Comparison of ENCODE assay signal across 20 cellular contexts in the genomic region with DNA sequence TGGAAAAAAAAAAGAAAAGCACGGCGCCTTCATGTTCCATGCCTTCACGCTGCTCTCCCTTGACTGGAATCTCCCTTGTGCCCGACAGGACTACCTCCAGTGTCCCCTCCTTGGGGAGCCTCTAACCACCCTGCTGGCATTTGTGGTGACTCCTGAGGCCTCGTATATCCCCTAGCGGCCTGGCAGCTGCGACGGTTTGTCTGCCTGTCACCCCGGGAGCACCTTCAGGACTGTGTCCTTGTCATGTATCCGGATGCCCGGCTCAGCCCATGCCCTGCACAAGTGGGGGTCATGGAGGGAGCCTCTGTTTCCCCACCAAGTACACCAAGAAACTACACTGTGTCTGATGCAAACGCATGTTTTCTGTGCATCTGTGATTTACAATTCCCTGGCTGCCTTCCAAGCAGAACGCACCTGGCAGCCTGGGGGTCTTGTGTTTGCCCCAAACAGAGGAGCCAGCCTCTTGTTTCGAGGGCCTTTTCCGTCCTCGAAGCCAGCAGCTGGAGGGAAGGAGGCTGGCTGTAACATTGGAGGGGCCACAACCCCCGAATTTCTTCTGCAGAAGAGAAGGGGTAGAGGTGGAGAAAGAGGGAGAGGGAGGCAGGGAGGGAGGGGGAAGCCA. TPM values are rescaled to one million over a fixed set of nuclear protein-coding genes. Genes with fewer than 3 reads are reported as not detected.
DNase-seq lines count a peak whose midpoint lies in the region; FAIRE-seq and TF ChIP-seq lines count a peak whose summit lies in the region.
"Had no signal": no experiment of that assay in that cellular context is flagged by ENCODE, and none has a peak within 500 bp of the region (broad histone marks: within the 10 kb centered on the region; RNA-seq: fewer than 3 reads in every experiment).

No MANE protein-coding gene starts in this region.

- H3K4me1 Mint-ChIP-seq in neural crest cell (peaks cover 23% of the 10 kb centered on the region), type B pancreatic cell (ENCODE audit: unreplicated experiment) (peaks cover 41% of the 10 kb centered on the region)

- H3K9me3 Mint-ChIP-seq in neural crest cell (peaks cover 3% of the 10 kb centered on the region), type B pancreatic cell (peaks cover 4% of the 10 kb centered on the region)

- H3K9ac ChIP-seq in adipocyte (ENCODE audit: low read length) (peak overlapping the region; percentile 84), kidney (ENCODE audit: low read length in 2 of 2) (no peak overlapping the region)

- H3K4me1 ChIP-seq in adipocyte (ENCODE audit: control insufficient read depth, insufficient read depth, low read length) (peaks cover 77% of the 10 kb centered on the region), kidney (ENCODE audit: control insufficient read depth in 1 of 2, insufficient read depth in 1 of 2, low read depth in 1 of 2, low read length in 2 of 2) (peaks cover 0 to 6% of the 10 kb centered on the region in 2 donors)

- H3K27me3 Mint-ChIP-seq in neural crest cell (ENCODE audit: low read depth): peaks cover 2% of the 10 kb centered on the region
- H3K27me3 Mint-ChIP-seq in type B pancreatic cell: peaks cover 10% of the 10 kb centered on the region

- H3K4me3 Mint-ChIP-seq in neural crest cell (no peak overlapping the region), type B pancreatic cell (no peak overlapping the region)

- no peak for FAIRE-seq in kidney (lab: Jason Lieb, UNC)
- FAIRE-seq: A204.1, K562, keratinocyte, TTC549 had no signal

- H3K4me3 ChIP-seq in adipocyte (ENCODE audit: low read length) (peak overlapping the region; percentile 10), kidney (ENCODE audit: low read length in 2 of 2) (no peak overlapping the region)
- H3K4me3 ChIP-seq: K562 had no signal

- H3K27ac Mint-ChIP-seq in neural crest cell (ENCODE audit: unreplicated experiment) (peak overlapping the region; percentile 20), type B pancreatic cell (peak overlapping the region; percentile 26)

- peaks cover 31% of the 10 kb centered on the region for H3K36me3 ChIP-seq in adipocyte (ENCODE audit: control insufficient read depth, insufficient read depth, low read length, severe bottlenecking)
- no peaks in the 10 kb centered on the region for H3K36me3 ChIP-seq in kidney (ENCODE audit: control insufficient read depth in 1 of 2, insufficient read depth in 2 of 2, low read length in 2 of 2)

- no peak overlapping the region for H3K27ac ChIP-seq in kidney (ENCODE audit: low read depth in 2 of 2, low read length in 2 of 2)

- TF ChIP-seq CTCF in neural crest cell (conservative IDR thresholded peaks at IDR 0.05): no peak
- no peak for TF ChIP-seq CTCF in type B pancreatic cell (conservative IDR thresholded peaks at IDR 0.05)
- TF ChIP-seq CTCF in kidney (IDR thresholded peaks at IDR 0.05; ENCODE audit: borderline replicate concordance, extremely low read depth, insufficient read depth): no peak

- intact Hi-C loops in kidney (cut with DNase I): no loop called here

- H3K9me3 ChIP-seq in adipocyte (ENCODE audit: control insufficient read depth, low read length) (no peaks in the 10 kb centered on the region), kidney (ENCODE audit: control insufficient read depth in 1 of 2, low read length in 2 of 2) (no peaks in the 10 kb centered on the region)
- H3K9me3 ChIP-seq: Caco-2 had no signal

- H3K36me3 Mint-ChIP-seq in neural crest cell (ENCODE audit: low read depth): no peaks in the 10 kb centered on the region
- H3K36me3 Mint-ChIP-seq in type B pancreatic cell: peaks cover 14% of the 10 kb centered on the region

- DNase-seq in NCI-H748 (lab: John Stamatoyannopoulos, UW; ENCODE audit: unreplicated experiment) (peak; percentile 17), NCI-H748 treated with DMSO at 0.1 percent for 48 hours (lab: John Stamatoyannopoulos, UW) (no peak), adipocyte (ENCODE audit: low read depth) (no peak), neural crest cell (ENCODE audit: low read depth, low spot score) (no peak), type B pancreatic cell (ENCODE audit: extremely low spot score, unreplicated experiment) (peak; percentile 58), kidney (no peak), superior temporal gyrus (ENCODE audit: extremely low spot score) (no peak), cerebellum (ENCODE audit: low spot score) (no peak)
- DNase-seq: activated naive CD4-positive, alpha-beta T cell treated with anti-CD3 and anti-CD28 coated beads, Interleukin-2, amount 50 U/mL, for 16 hours; Caco-2; central memory CD4-positive, alpha-beta T cell; glutamatergic neuron; H7; NCI-H1436 treated with DMSO at 0.1 percent for 48 hours; retina; SIG-M5 had no signal

- H3K27me3 ChIP-seq in adipocyte (replicated peaks; ENCODE audit: control insufficient read depth, insufficient read depth, low read length): no peaks in the 10 kb centered on the region

RNA-seq across cellular contexts. Expression of gene TWIST2, which starts 18.9 kb away (rescaled TPM):
- total RNA-seq in neural crest cell (0.96 and 1.1 TPM in 2 replicates), type B pancreatic cell (ENCODE audit: low replicate concordance) (0.95 and 27.3 TPM in 2 replicates), kidney (1.4 TPM), cerebellum (1.3 TPM)
- 0.56 TPM for polyA plus RNA-seq in kidney (ENCODE audit: insufficient read depth, low read depth, low replicate concordance)
- total RNA-seq: Caco-2, K562 had no signal
- polyA plus RNA-seq: K562 had no signal

Comparison
In these comparisons a context has a peak if more than half of its experiments do, and no peak if none do; other contexts are left out.
1. DNase-seq: peak in NCI-H748 (single experiment) and type B pancreatic cell (single experiment); none in NCI-H748 treated with DMSO at 0.1 percent for 48 hours (single experiment), adipocyte (single experiment), neural crest cell (single experiment), kidney (single experiment), superior temporal gyrus (single experiment) and cerebellum (single experiment).